ENCODE assay signal across 23 cellular contexts in the genomic region with DNA sequence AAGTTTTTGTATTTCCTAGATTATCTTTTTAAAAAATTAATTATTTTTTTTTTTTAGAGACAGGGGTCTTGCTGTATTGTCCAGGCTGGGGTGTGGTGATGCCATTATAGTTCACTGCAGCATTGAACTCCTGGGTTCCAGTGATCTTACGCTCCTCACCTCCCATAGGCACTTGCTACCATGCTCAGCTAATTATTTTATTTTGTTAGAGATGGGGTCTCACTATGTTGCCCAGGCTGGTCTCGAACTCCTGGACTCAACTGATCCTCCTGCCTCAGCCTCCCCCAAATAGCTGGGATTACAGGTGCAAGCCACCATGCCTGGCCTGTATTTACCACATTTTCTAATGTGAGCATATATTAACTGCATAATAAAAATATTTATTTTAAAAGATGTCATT.
"Had no signal": no experiment of that assay in that cellular context is flagged by ENCODE, and none has a peak within 500 bp of the region (broad histone marks: within the 10 kb centered on the region; RNA-seq: fewer than 3 reads in every experiment).

No MANE protein-coding gene starts in this region.

- H3K79me2 ChIP-seq: hepatocyte had no signal

- H2AFZ ChIP-seq: hepatocyte had no signal

- H3K4me3 ChIP-seq: coronary artery, dorsolateral prefrontal cortex, esophagus muscularis mucosa, gastroesophageal sphincter, heart left ventricle, hepatocyte, left ventricle myocardium inferior, lower lobe of right lung, mucosa of descending colon had no signal

- H3K27ac ChIP-seq: coronary artery, dorsolateral prefrontal cortex, esophagus muscularis mucosa, foreskin keratinocyte, gastroesophageal sphincter, heart left ventricle, hepatocyte, left ventricle myocardium inferior, lower lobe of right lung had no signal

- DNase-seq: dermis blood vessel endothelial cell; dorsolateral prefrontal cortex; effector CD4-positive, alpha-beta T cell; effector memory CD4-positive, alpha-beta T cell; foreskin keratinocyte; heart left ventricle; hypothalamus; immature natural killer cell; islet precursor cell; kidney; kidney glomerular epithelial cell; left colon; left ventricle myocardium inferior; lower lobe of right lung; mesenchymal stem cell; mucosa of descending colon; naive B cell had no signal

- H3K4me1 ChIP-seq: esophagus muscularis mucosa, foreskin keratinocyte, gastroesophageal sphincter, heart left ventricle, left ventricle myocardium inferior, lower lobe of right lung had no signal

- FAIRE-seq: endothelial cell of umbilical vein had no signal

- ATAC-seq: foreskin keratinocyte, gastroesophageal sphincter, heart left ventricle, left colon, left lobe of liver, lower lobe of right lung, mucosa of descending colon had no signal

- H3K27me3 ChIP-seq: dorsolateral prefrontal cortex, esophagus muscularis mucosa, foreskin keratinocyte, gastroesophageal sphincter, heart left ventricle, hepatocyte had no signal

- H3K4me2 ChIP-seq: hepatocyte had no signal

- H3K9me3 ChIP-seq: esophagus muscularis mucosa, gastroesophageal sphincter, heart left ventricle, left ventricle myocardium inferior, lower lobe of right lung, mucosa of descending colon had no signal
